Comparison of ENCODE assay signal across 29 cellular contexts in the genomic region with DNA sequence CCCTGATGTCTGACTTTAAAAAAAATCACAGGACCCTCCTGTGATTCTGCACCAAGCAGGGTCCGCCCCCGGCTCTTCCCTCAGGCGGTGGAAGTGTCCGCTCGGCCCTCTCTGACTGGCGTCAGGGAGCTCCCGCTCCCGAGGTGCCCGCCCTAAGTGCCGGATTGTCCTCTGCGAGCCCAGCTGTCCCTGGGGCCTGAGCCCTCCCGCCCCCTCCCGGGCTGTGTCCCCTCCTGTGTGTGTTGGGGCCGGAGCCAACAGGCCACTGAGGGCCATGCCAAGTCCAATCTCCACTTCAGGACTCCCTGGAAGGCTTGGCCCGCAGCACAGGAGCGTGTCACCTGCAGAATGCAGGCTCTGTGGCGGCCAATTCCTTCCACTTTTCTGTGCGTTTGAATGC. TPM values are rescaled to one million over a fixed set of nuclear protein-coding genes. Genes with fewer than 3 reads are reported as not detected.
DNase-seq lines count a peak whose midpoint lies in the region; ATAC-seq and TF ChIP-seq lines count a peak whose summit lies in the region.
"Had no signal": no experiment of that assay in that cellular context is flagged by ENCODE, and none has a peak within 500 bp of the region (broad histone marks: within the 10 kb centered on the region; RNA-seq: fewer than 3 reads in every experiment).

No MANE protein-coding gene starts in this region.

- H3K27ac ChIP-seq in left ventricle myocardium inferior (replicated peaks), result peak overlapping the region; percentile 85
- H3K27ac ChIP-seq in tibial artery, result peak overlapping the region; percentile 76 to 83
- H3K27ac ChIP-seq: BLaER1, brain microvascular endothelial cell, epithelial cell of prostate, right lobe of liver had no signal

- intact Hi-C loops in left ventricle myocardium inferior (cut with micrococcal nuclease), result no loop called here
- intact Hi-C loops in tibial artery (cut with DNase I; ENCODE audit: low total_unique reads), result no loop called here

- ATAC-seq in HG02642 (IDR thresholded peaks at IDR 0.05; ENCODE audit: poor library complexity, unreplicated experiment) (no peak), HG03442 (IDR thresholded peaks at IDR 0.05; ENCODE audit: unreplicated experiment) (no peak)
- ATAC-seq: Panc1 had no signal

- TF ChIP-seq CTCF in left ventricle myocardium inferior (IDR thresholded peaks at IDR 0.05; ENCODE audit: borderline replicate concordance), result no peak
- no peak for TF ChIP-seq CTCF in tibial artery (IDR thresholded peaks at IDR 0.05)

- H3K36me3 ChIP-seq in left ventricle myocardium inferior (peaks cover 78% of the 10 kb centered on the region), tibial artery (peaks cover 54 to 88% (median 60%) of the 10 kb centered on the region in 3 donors)

- DNase-seq in cerebellum (ENCODE audit: low spot score) (peak; percentile 65), left ventricle myocardium inferior (peak; percentile 79), medulla oblongata (ENCODE audit: extremely low spot score) (peak; percentile 36), tibial artery (no peak), amniotic stem cell (lab: John Stamatoyannopoulos, UW) (no peak)
- DNase-seq: activated CD4-positive, alpha-beta memory T cell treated with anti-CD3 and anti-CD28 coated beads, Interleukin-2, amount 10 ng/mL, durations not matched to agents 7 days and 5 days; activated CD4-positive, alpha-beta T cell treated with anti-CD3 and anti-CD28 coated beads for 1 hour; activated CD8-positive, alpha-beta memory T cell treated with anti-CD3 and anti-CD28 coated beads, Interleukin-2, amount 50 U/mL, for 4 hours; activated naive CD4-positive, alpha-beta T cell treated with anti-CD3 and anti-CD28 coated beads for 36 hours; adrenal gland; brain microvascular endothelial cell; DMS53; effector CD4-positive, alpha-beta T cell; glutamatergic neuron; mesenchymal stem cell; MV-4-11; NCI-H1436; NCI-H2081 treated with DMSO at 0.1 percent for 48 hours; NCI-H345; SIG-M5; stimulated activated CD4-positive, alpha-beta T cell treated with anti-CD3 and anti-CD28 coated beads, Interleukin-4, amount 100 ng/mL, for 24 hours had no signal

- H3K27me3 ChIP-seq in left ventricle myocardium inferior (ENCODE audit: low read depth) (no peaks in the 10 kb centered on the region), tibial artery (no peaks in the 10 kb centered on the region)
- H3K27me3 ChIP-seq: adrenal gland, BLaER1, brain microvascular endothelial cell, right lobe of liver, upper lobe of left lung had no signal

- H3K4me3 ChIP-seq in left ventricle myocardium inferior, result no peak overlapping the region
- H3K4me3 ChIP-seq in tibial artery, result no peak overlapping the region
- H3K4me3 ChIP-seq: adrenal gland, BLaER1, right lobe of liver, upper lobe of left lung had no signal

- H3K4me1 ChIP-seq in left ventricle myocardium inferior, result peaks cover 29% of the 10 kb centered on the region
- H3K4me1 ChIP-seq in tibial artery, result peaks cover 0 to 23% (median 17%) of the 10 kb centered on the region in 4 donors

- H3K9me3 ChIP-seq in left ventricle myocardium inferior (replicated peaks) (no peaks in the 10 kb centered on the region), tibial artery (no peaks in the 10 kb centered on the region)
- H3K9me3 ChIP-seq: adrenal gland, BLaER1, right lobe of liver, upper lobe of left lung had no signal

RNA-seq across cellular contexts. Expression of a gene that starts 25.4 kb away (rescaled TPM):
- total RNA-seq in cerebellum (51.0 TPM), left ventricle myocardium inferior (129 TPM)

RNA-seq across cellular contexts. Expression of a gene that starts 31.8 kb away (rescaled TPM):
- total RNA-seq in cerebellum (3.5 TPM), left ventricle myocardium inferior (30.6 TPM)

RNA-seq across cellular contexts. Expression of a gene that starts 54.9 kb away (rescaled TPM):
- not detected for total RNA-seq in cerebellum
- not detected for total RNA-seq in left ventricle myocardium inferior
- total RNA-seq: activated naive CD4-positive, alpha-beta T cell treated with anti-CD3 and anti-CD28 coated beads for 36 hours; neural crest cell had no signal

Comparison
In these comparisons a context has a peak if more than half of its experiments do, and no peak if none do; other contexts are left out.
1. DNase-seq: peak in cerebellum (single experiment), left ventricle myocardium inferior (single experiment) and medulla oblongata (single experiment); none in tibial artery (0 of 2) and amniotic stem cell (single experiment).